ENCODE assay signal across 19 cellular contexts in genomic region chr3:9784876-9785443, GRCh38.
"Had no signal": no experiment of that assay in that cellular context is flagged by ENCODE, and none has a peak within 500 bp of the region (broad histone marks: within the 10 kb centered on the region; RNA-seq: fewer than 3 reads in every experiment).

No MANE protein-coding gene starts in this region.

- DNase-seq: activated B cell treated with CpG ODN at 0.5 μM for 24 hours; activated CD4-positive, alpha-beta T cell treated with anti-CD3 and anti-CD28 coated beads, Interleukin-2, amount 10 ng/mL, durations not matched to agents 7 days and 5 days; activated CD8-positive, alpha-beta memory T cell treated with anti-CD3 and anti-CD28 coated beads for 24 hours; activated naive CD4-positive, alpha-beta T cell treated with Interleukin-2 at 50 U/mL for 16 hours; amygdala; body of pancreas; central memory CD4-positive, alpha-beta T cell; cortex of kidney; kidney; left lung; mammary epithelial cell; retina; stimulated activated naive B cell treated with anti-CD40 and anti-IgM and Interleukin-4, amounts not matched to agents 10 μg/mL and 1 μg/mL and 100 μg/mL, for 72 hours; substantia nigra; T-helper 2 cell; uterus had no signal

- H3K36me3 ChIP-seq: uterus had no signal

- H2AFZ ChIP-seq: hepatocyte had no signal

- FAIRE-seq: kidney had no signal

- H3K27me3 ChIP-seq: body of pancreas, hepatocyte, left lung, neutrophil, tibial nerve, uterus had no signal

- H3K27ac ChIP-seq: body of pancreas, hepatocyte, left lung, neutrophil, tibial nerve, uterus had no signal

- H3K4me3 ChIP-seq: body of pancreas, hepatocyte, left lung, tibial nerve, uterus had no signal

- H3K4me2 ChIP-seq: hepatocyte had no signal

- H3K4me1 ChIP-seq: body of pancreas, uterus had no signal

- H3K9me3 ChIP-seq: body of pancreas, left lung, neutrophil, tibial nerve, uterus had no signal
